ENCODE assay signal across 8 cellular contexts in genomic region chr2:223957092-223957851, GRCh38. TPM values are rescaled to one million over a fixed set of nuclear protein-coding genes. Genes with fewer than 3 reads are reported as not detected.
DNase-seq lines count a peak whose midpoint lies in the region; TF ChIP-seq lines count a peak whose summit lies in the region.

MRPL44 (plus strand) TSS chr2:223957463; CDS start chr2:223957473, 10 bp downstream.

- TF ChIP-seq POLR2A in suprapubic skin (IDR thresholded peaks at IDR 0.05): no peak

- H3K9me2 ChIP-seq in SK-N-SH: no peaks in the 10 kb centered on the region

- no peak for TF ChIP-seq RAD21 in SK-N-SH (IDR thresholded peaks at IDR 0.05; ENCODE audit: low read length)

- H3K4me1 Mint-ChIP-seq in HFFc6 (ENCODE audit: low read depth): peaks cover 64% of the 10 kb centered on the region

- no peak for TF ChIP-seq CTCF in HFFc6 (IDR thresholded peaks at IDR 0.05)
- TF ChIP-seq CTCF in SK-N-SH (IDR thresholded peaks at IDR 0.05): no peak
- TF ChIP-seq CTCF in suprapubic skin (IDR thresholded peaks at IDR 0.05): no peak

- POLR2A ChIA-PET in SK-N-SH (lab: Yijun Ruan, JAX): interaction anchor here (0.5 to 0.6 kb wide), 2 partner anchors 51 to 1913 kb away, joined by 3 to 8 read pairs; no protein-coding TSS in a partner anchor

- H3K9me3 Mint-ChIP-seq in HFFc6: no peaks in the 10 kb centered on the region

- peak within 1 kb of the TSS; percentile 93 to 97 for H3K4me3 ChIP-seq in SK-N-SH (ENCODE audit: low read depth in 2 of 2, low read length in 1 of 2)
- H3K4me3 ChIP-seq in suprapubic skin: peak within 1 kb of the TSS; percentile 99

- H3K9ac ChIP-seq in SK-N-SH: peak within 1 kb of the TSS; percentile 89

- H3K79me2 ChIP-seq in SK-N-SH (ENCODE audit: insufficient read depth): peaks cover 50% of the 10 kb centered on the region

- peak within 1 kb of the TSS; percentile 71 for H3K4me2 ChIP-seq in SK-N-SH

- H3K4me3 Mint-ChIP-seq in HFFc6: peak within 1 kb of the TSS; percentile 98

- H3K27me3 Mint-ChIP-seq in HFFc6 (ENCODE audit: insufficient read depth): no peaks in the 10 kb centered on the region

- H4K20me1 ChIP-seq in SK-N-SH (ENCODE audit: insufficient read depth): no peaks in the 10 kb centered on the region; the same call in 1 of the 2 replicates

- H3K27ac ChIP-seq in SK-N-SH (ENCODE audit: low read depth in 2 of 2, low read length in 1 of 2) (peak within 1 kb of the TSS; percentile 74 to 89), suprapubic skin (peak within 1 kb of the TSS; percentile 84)

- H3K36me3 Mint-ChIP-seq in HFFc6 (ENCODE audit: low read depth): peaks cover 37% of the 10 kb centered on the region

- WGBS in SK-N-SH (ENCODE audit: low lambda C conversion rate): under 1% methylated on average over 45 of the region's 65 CpGs
- 0% methylated on average over 45 of the region's 65 CpGs for WGBS in suprapubic skin

- H3K4me1 ChIP-seq in SK-N-SH (ENCODE audit: control insufficient read depth in 1 of 2, insufficient read depth in 2 of 2, low read depth in 1 of 2, low read length in 1 of 2): peaks cover 4 to 27% of the 10 kb centered on the region in 2 experiments; a peak in 3 of 4 replicates
- peaks cover 52% of the 10 kb centered on the region for H3K4me1 ChIP-seq in suprapubic skin

- H3K27ac Mint-ChIP-seq in HFFc6: peak within 1 kb of the TSS; percentile 92

- H3K27me3 ChIP-seq in SK-N-SH (ENCODE audit: insufficient read depth) (no peaks in the 10 kb centered on the region), suprapubic skin (no peaks in the 10 kb centered on the region)

- peak; percentile 34 to 53; a peak in 2 of 4 replicates for TF ChIP-seq EP300 in SK-N-SH (IDR thresholded peaks at IDR 0.05; ENCODE audit: borderline replicate concordance in 1 of 2, low read depth in 1 of 2, low read length in 1 of 2)
- no peak for TF ChIP-seq EP300 in suprapubic skin (IDR thresholded peaks at IDR 0.05)

- H3K9me3 ChIP-seq in SK-N-SH (no peaks in the 10 kb centered on the region), suprapubic skin (no peaks in the 10 kb centered on the region)

- CTCF ChIA-PET in SK-N-SH (lab: Yijun Ruan, JAX): interaction anchor here (0.9 to 3.0 kb wide), 5 partner anchors 10 to 492 kb away, joined by 3 to 16 read pairs (median 5); no protein-coding TSS in a partner anchor

- H3K36me3 ChIP-seq in SK-N-SH (replicated peaks in 1 of 2; ENCODE audit: control insufficient read depth in 1 of 2, insufficient read depth in 2 of 2, low read length in 1 of 2): peaks cover 24 to 25% of the 10 kb centered on the region in 2 experiments
- peaks cover 13% of the 10 kb centered on the region for H3K36me3 ChIP-seq in suprapubic skin

- H3F3A ChIP-seq in SK-N-SH (replicated peaks; ENCODE audit: insufficient read depth): no peaks in the 10 kb centered on the region

- DNase-seq in GM04503 (ENCODE audit: low read depth) (peak; percentile 74), HFFc6 (peak; percentile 90), NCI-H1048 (lab: John Stamatoyannopoulos, UW) (peak; percentile 88), SK-N-SH (peak; percentile 93), germinal center (ENCODE audit: low spot score) (peak; percentile 93), nucleus accumbens (lab: John Stamatoyannopoulos, UW) (peak; percentile 71 to 99 (median 95)), suprapubic skin (ENCODE audit: low spot score in 2 of 2) (peak; percentile 97)
- DNase-seq in activated naive CD4-positive, alpha-beta T cell treated with anti-CD3 and anti-CD28 coated beads, Interleukin-2, amount 50 U/mL, for 16 hours: peak; percentile 96

- H2AFZ ChIP-seq in SK-N-SH (ENCODE audit: low read depth): peak within 1 kb of the TSS; percentile 91

TF ChIP-seq in SK-N-SH, 30 proteins besides CTCF, POLR2A, EP300 and RAD21 (continues in another document):
- TF ChIP-seq CHD2 (IDR thresholded peaks at IDR 0.05; ENCODE audit: low read length, partially characterized antibody) (peak; percentile 94), PBX3 (IDR thresholded peaks at IDR 0.05) (peak; percentile 56), NRF1 (IDR thresholded peaks at IDR 0.05; ENCODE audit: low read depth, low read length) (peak; percentile 64), JUND (IDR thresholded peaks at IDR 0.05) (no peak), FOXM1 (IDR thresholded peaks at IDR 0.05; ENCODE audit: low read depth) (0 out of 2 replicates have a peak, but pooled peaks have one; percentile 15), YY1 (IDR thresholded peaks at IDR 0.05; ENCODE audit: low read depth) (peak; percentile 97), TCF12 (IDR thresholded peaks at IDR 0.05) (no peak), USF1 (IDR thresholded peaks at IDR 0.05; ENCODE audit: borderline replicate concordance, low read depth) (peak; percentile 53), TAF1 (IDR thresholded peaks at IDR 0.05; ENCODE audit: borderline replicate concordance, low read depth, low read length) (peak; percentile 95), POLR2AphosphoS5 (IDR thresholded peaks at IDR 0.05; ENCODE audit: low read depth, low read length) (peak; percentile 95), EZH2phosphoT487 (IDR thresholded peaks at IDR 0.05; ENCODE audit: borderline replicate concordance, low read depth) (no peak), RCOR1 (IDR thresholded peaks at IDR 0.05; ENCODE audit: low read length) (no peak), REST (IDR thresholded peaks at IDR 0.05; ENCODE audit: low read depth, low read length) (peak; percentile 77; the same call in 1 of the 2 replicates), MXI1 (IDR thresholded peaks at IDR 0.05; ENCODE audit: low read depth, low read length) (peak; percentile 85), USF2 (IDR thresholded peaks at IDR 0.05; ENCODE audit: borderline replicate concordance, low read depth, low read length) (no peak), ELF1 (IDR thresholded peaks at IDR 0.05) (peak; percentile 100), TEAD4 (IDR thresholded peaks at IDR 0.05; ENCODE audit: borderline replicate concordance, insufficient read depth) (0 out of 2 replicates have a peak, but pooled peaks have one; percentile 21), NFIC (IDR thresholded peaks at IDR 0.05; ENCODE audit: borderline replicate concordance) (no peak; the same call in 1 of the 2 replicates)

RNA-seq across cellular contexts. Expression of gene MRPL44, which starts in this region (rescaled TPM):
- 10 to 100 TPM; 27.5 to 29.8 (median 28.6) TPM for total RNA-seq in HFFc6 (2021; fragmentation: NEBNext Ultra II Directional; extraction: Animal tissue kit (Norgen Biotek cat#: 25700))
- 12.9 and 14.5 TPM in 2 replicates for polyA plus RNA-seq in SK-N-SH (2012; rRNA removed)
- polyA plus RNA-seq in SK-N-SH (2012; cell fraction: cytosol; rRNA removed): 19.2 and 20.2 TPM in 2 replicates
- polyA plus RNA-seq in SK-N-SH (2012; cell fraction: nucleus; rRNA removed): 5.5 and 8.1 TPM in 2 replicates
- 10 to 100 TPM; 16.2 to 29.9 (median 24.3) TPM for total RNA-seq in suprapubic skin

Comparison
In these comparisons a context has a peak if more than half of its experiments do, and no peak if none do; other contexts are left out.
1. Peak in every context shown above with its lines: DNase-seq, H3K4me3 ChIP-seq and H3K27ac ChIP-seq.